In the genomic region with DNA sequence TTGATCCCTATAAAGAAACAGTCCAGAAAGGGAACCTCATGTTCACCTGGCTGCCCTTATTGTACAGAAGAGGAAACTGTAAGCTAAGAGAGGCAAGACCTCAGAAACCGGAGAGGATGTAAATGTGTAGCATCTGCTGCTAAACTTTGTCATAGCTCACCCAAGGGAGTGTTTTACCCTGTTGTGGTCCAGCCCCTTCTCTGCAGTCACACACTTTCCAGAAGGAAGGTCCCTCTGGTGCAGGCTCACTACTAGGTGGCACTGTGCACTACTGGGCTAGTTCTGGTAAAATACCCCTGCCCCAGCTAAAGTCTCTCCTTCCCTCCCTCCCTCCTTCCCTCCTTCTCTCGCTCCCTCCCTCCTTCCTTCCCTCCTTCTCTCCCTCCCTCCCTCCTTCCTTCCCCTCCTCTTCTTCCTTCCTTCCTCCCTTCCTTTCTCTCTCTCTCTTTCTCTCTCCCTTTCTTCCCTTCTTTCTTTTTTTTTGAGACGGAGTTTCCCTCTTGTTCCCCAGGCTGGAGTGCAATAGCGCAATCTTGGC, we compare ENCODE assay signal across 9 cellular contexts. TPM values are rescaled to one million over a fixed set of nuclear protein-coding genes. Genes with fewer than 3 reads are reported as not detected.
DNase-seq lines count a peak whose midpoint lies in the region; ATAC-seq lines count a peak whose summit lies in the region.
"Had no signal": no experiment of that assay in that cellular context is flagged by ENCODE, and none has a peak within 500 bp of the region (broad histone marks: within the 10 kb centered on the region; RNA-seq: fewer than 3 reads in every experiment).

No MANE protein-coding gene starts in this region.

- peaks cover 0 to 9% (median 0%) of the 10 kb centered on the region in 4 donors for H3K4me1 Mint-ChIP-seq in naive thymus-derived CD8-positive, alpha-beta T cell
- H3K4me1 Mint-ChIP-seq in activated naive CD4-positive, alpha-beta T cell treated with anti-CD3 and anti-CD28 coated beads, Interleukin-2, amount 10 ng/mL, durations not matched to agents 7 days and 5 days: no peaks in the 10 kb centered on the region
- H3K4me1 Mint-ChIP-seq: T-cell had no signal

- POLR2A ChIA-PET in naive thymus-derived CD8-positive, alpha-beta T cell (lab: Charles Lee): no interaction called here

- H3K9me3 Mint-ChIP-seq in naive thymus-derived CD8-positive, alpha-beta T cell: peaks cover 0 to 2% (median 0%) of the 10 kb centered on the region in 9 donors
- no peaks in the 10 kb centered on the region for H3K9me3 Mint-ChIP-seq in activated naive CD4-positive, alpha-beta T cell treated with anti-CD3 and anti-CD28 coated beads, Interleukin-2, amount 10 ng/mL, durations not matched to agents 7 days and 5 days
- H3K9me3 Mint-ChIP-seq: T-cell had no signal

- H3K4me3 Mint-ChIP-seq in naive thymus-derived CD8-positive, alpha-beta T cell: no peak overlapping the region
- H3K4me3 Mint-ChIP-seq in activated naive CD4-positive, alpha-beta T cell treated with anti-CD3 and anti-CD28 coated beads, Interleukin-2, amount 10 ng/mL, durations not matched to agents 7 days and 5 days: no peak overlapping the region
- H3K4me3 Mint-ChIP-seq: T-cell had no signal

- DNase-seq in NOMO-1 treated with dmso at 0.1 percent for 144 hours (lab: John Stamatoyannopoulos, UW; ENCODE audit: unreplicated experiment) (peak; percentile 3), UCSD-AML1 (lab: John Stamatoyannopoulos, UW; ENCODE audit: unreplicated experiment) (no peak), mucosa of gallbladder (ENCODE audit: low spot score) (no peak), NK-92 (lab: John Stamatoyannopoulos, UW; ENCODE audit: unreplicated experiment) (no peak)
- peak in 2 of 10 donors; percentile 6 to 71 for DNase-seq in naive thymus-derived CD8-positive, alpha-beta T cell
- DNase-seq in activated naive CD4-positive, alpha-beta T cell treated with anti-CD3 and anti-CD28 coated beads, Interleukin-2, amount 10 ng/mL, durations not matched to agents 7 days and 5 days: no peak

- ATAC-seq in GM18873 (IDR thresholded peaks at IDR 0.05; ENCODE audit: low FRiP score, unreplicated experiment) (peak; percentile 50), HG02852 (IDR thresholded peaks at IDR 0.05; ENCODE audit: unreplicated experiment) (peak; percentile 87)
- ATAC-seq in naive thymus-derived CD8-positive, alpha-beta T cell: peak; percentile 18 to 28

- CTCF ChIA-PET in activated naive CD4-positive, alpha-beta T cell treated with anti-CD3 and anti-CD28 coated beads, Interleukin-2, amount 10 ng/mL, durations not matched to agents 7 days and 5 days (lab: Charles Lee): interaction anchor here (0.6 to 2.5 kb wide), 2 partner anchors 149 to 1244 kb away, joined by 3 to 8 read pairs; no protein-coding TSS in a partner anchor

- H3K36me3 Mint-ChIP-seq in naive thymus-derived CD8-positive, alpha-beta T cell: no peaks in the 10 kb centered on the region
- no peaks in the 10 kb centered on the region for H3K36me3 Mint-ChIP-seq in activated naive CD4-positive, alpha-beta T cell treated with anti-CD3 and anti-CD28 coated beads, Interleukin-2, amount 10 ng/mL, durations not matched to agents 7 days and 5 days
- H3K36me3 Mint-ChIP-seq: T-cell had no signal

- H3K27ac Mint-ChIP-seq in naive thymus-derived CD8-positive, alpha-beta T cell: no peak overlapping the region
- H3K27ac Mint-ChIP-seq in activated naive CD4-positive, alpha-beta T cell treated with anti-CD3 and anti-CD28 coated beads, Interleukin-2, amount 10 ng/mL, durations not matched to agents 7 days and 5 days: no peak overlapping the region
- H3K27ac Mint-ChIP-seq: T-cell had no signal

- peaks cover 0 to 17% (median 11%) of the 10 kb centered on the region in 5 donors for H3K27me3 Mint-ChIP-seq in naive thymus-derived CD8-positive, alpha-beta T cell
- H3K27me3 Mint-ChIP-seq in activated naive CD4-positive, alpha-beta T cell treated with anti-CD3 and anti-CD28 coated beads, Interleukin-2, amount 10 ng/mL, durations not matched to agents 7 days and 5 days: peaks cover 32% of the 10 kb centered on the region

RNA-seq across cellular contexts. Expression of a gene that starts 42.5 kb away (rescaled TPM):
- 10 to 100 TPM; 50.2 to 51.2 TPM for total RNA-seq in naive thymus-derived CD8-positive, alpha-beta T cell
- polyA plus RNA-seq in naive thymus-derived CD8-positive, alpha-beta T cell: 10 to 100 TPM; 18.9 to 26.6 (median 19.3) TPM
- 56.0 TPM for total RNA-seq in mucosa of gallbladder

Comparison
In these comparisons a context has a peak if more than half of its experiments do, and no peak if none do; other contexts are left out.
1. ATAC-seq: peak in every context shown above with its lines; median percentile 87 in HG02852; 50 in GM18873; 23 in naive thymus-derived CD8-positive, alpha-beta T cell.